In the genomic region with DNA sequence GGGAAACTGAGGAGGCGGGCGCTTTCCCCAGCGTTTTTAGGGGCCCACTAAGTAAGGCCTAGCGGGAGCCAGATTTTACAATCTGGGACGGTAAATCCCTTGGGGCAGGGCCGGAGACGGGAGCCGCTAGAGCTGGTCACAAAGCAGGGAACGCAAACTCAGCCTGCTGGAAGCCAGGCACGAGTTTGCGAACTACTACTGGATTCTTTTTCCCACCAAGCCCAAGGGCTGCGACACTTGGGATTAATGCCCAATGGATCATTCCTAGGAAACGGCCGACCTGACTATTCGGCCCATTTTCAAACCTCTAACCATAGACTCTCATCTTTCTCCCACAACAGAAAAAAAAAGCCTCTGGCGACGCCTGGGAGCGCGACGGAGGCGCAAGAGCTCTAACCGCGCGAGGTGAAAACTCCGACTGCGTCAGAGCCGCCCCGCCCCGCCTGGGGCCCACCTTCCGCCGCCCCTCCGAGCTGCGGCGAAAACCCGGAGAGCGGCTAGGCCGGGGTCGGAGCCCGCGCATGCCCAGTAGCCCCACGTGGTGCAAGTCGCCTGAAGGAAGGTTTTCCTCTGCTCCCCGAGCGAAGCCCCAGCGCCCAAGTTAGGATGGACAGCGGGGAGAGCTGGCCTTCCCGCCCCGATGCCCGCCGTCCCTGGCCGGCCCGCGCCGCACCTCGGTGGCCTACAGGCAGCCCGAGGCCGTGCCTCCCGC, we compare ENCODE assay signal across 8 cellular contexts. TPM values are rescaled to one million over a fixed set of nuclear protein-coding genes. Genes with fewer than 3 reads are reported as not detected.
DNase-seq lines count a peak whose midpoint lies in the region; ATAC-seq and TF ChIP-seq lines count a peak whose summit lies in the region.

No MANE protein-coding gene starts in this region.

- peaks cover 10 to 29% (median 22%) of the 10 kb centered on the region in 4 donors for H3K4me1 ChIP-seq in transverse colon

- TF ChIP-seq POLR2A in transverse colon (IDR thresholded peaks at IDR 0.05) = peak; percentile 72

- no peaks in the 10 kb centered on the region for H3K9me2 ChIP-seq in SU-DHL-6 (replicated peaks; ENCODE audit: insufficient read depth, low read length)

- H3K36me3 ChIP-seq in SU-DHL-6 (ENCODE audit: low read length) (no peaks in the 10 kb centered on the region), transverse colon (no peaks in the 10 kb centered on the region)

- H3K27me3 Mint-ChIP-seq in activated naive CD8-positive, alpha-beta T cell treated with anti-CD3 and anti-CD28 coated beads, Interleukin-2, amount 50 U/mL, for 24 hours = no peaks in the 10 kb centered on the region

- TF ChIP-seq EP300 in transverse colon (IDR thresholded peaks at IDR 0.05; ENCODE audit: low read depth) = peak; percentile 36

- in situ Hi-C loops in transverse colon (cut with MboI; ENCODE audit: low pct_ligation_motif_present in 1 of 4, low pct_unique_long_range_greater_than_20kb in 1 of 4, low sequenced_read_pairs in 3 of 4) = loop anchor here in 3 of 4 donors (25.0 kb wide), 2 partner anchors 212 to 1087 kb away; partner anchors contain the start of gene ERCC6 (in 1 of the 3)

- peak overlapping the region; percentile 97 for H3K27ac Mint-ChIP-seq in activated naive CD8-positive, alpha-beta T cell treated with anti-CD3 and anti-CD28 coated beads, Interleukin-2, amount 50 U/mL, for 24 hours

- H3K79me2 ChIP-seq in SU-DHL-6 (ENCODE audit: insufficient read depth, low read length) = peaks cover 26% of the 10 kb centered on the region

- peak; percentile 55 for ATAC-seq in HG02623 (IDR thresholded peaks at IDR 0.05; ENCODE audit: unreplicated experiment)
- peak; percentile 69 for ATAC-seq in activated naive CD8-positive, alpha-beta T cell treated with anti-CD3 and anti-CD28 coated beads, Interleukin-2, amount 50 U/mL, for 24 hours

- POLR2A ChIA-PET in GM10248 (lab: Yijun Ruan, JAX) = no interaction called here

- WGBS in transverse colon (ENCODE audit: low coverage in 1 of 2), 2 donors = 0% methylated on average over 49 of the region's 58 CpGs; no CpG with 5 or more reads in 1 of the 2 donors

- peaks cover 3% of the 10 kb centered on the region for H3K36me3 Mint-ChIP-seq in activated naive CD8-positive, alpha-beta T cell treated with anti-CD3 and anti-CD28 coated beads, Interleukin-2, amount 50 U/mL, for 24 hours (ENCODE audit: low read depth)

- peaks cover 22% of the 10 kb centered on the region for H3F3A ChIP-seq in SU-DHL-6 (ENCODE audit: insufficient read depth)

- H3K9me3 Mint-ChIP-seq in activated naive CD8-positive, alpha-beta T cell treated with anti-CD3 and anti-CD28 coated beads, Interleukin-2, amount 50 U/mL, for 24 hours = no peaks in the 10 kb centered on the region

- H3K4me3 Mint-ChIP-seq in activated naive CD8-positive, alpha-beta T cell treated with anti-CD3 and anti-CD28 coated beads, Interleukin-2, amount 50 U/mL, for 24 hours = peak overlapping the region; percentile 89

- intact Hi-C loops in cardiac septum (cut with DNase I) (loop anchor here (1.0 to 5.0 kb wide), 3 partner anchors 47 to 300 kb away; no protein-coding TSS in a partner anchor), transverse colon (cut with DNase I; ENCODE audit: low total_unique reads) (loop anchor here (5.0 kb wide), 2 partner anchors 67 to 207 kb away; no protein-coding TSS in a partner anchor)

- H3K4me2 ChIP-seq in SU-DHL-6 (ENCODE audit: low read depth, low read length, poor library complexity, severe bottlenecking) = peak overlapping the region; percentile 74

- CTCF ChIA-PET in GM10248 (lab: Yijun Ruan, JAX) = interaction anchor here (0.7 to 2.9 kb wide), 11 partner anchors 10 to 298 kb away, joined by 3 to 8 read pairs (median 4); no protein-coding TSS in a partner anchor

- H3K4me3 ChIP-seq in SU-DHL-6 (ENCODE audit: insufficient read depth, low read length, poor library complexity, severe bottlenecking) (peak overlapping the region; percentile 70), transverse colon (peak overlapping the region; percentile 72 to 96 (median 86))

- H3K4me1 Mint-ChIP-seq in activated naive CD8-positive, alpha-beta T cell treated with anti-CD3 and anti-CD28 coated beads, Interleukin-2, amount 50 U/mL, for 24 hours = peaks cover 50% of the 10 kb centered on the region

- H3K27ac ChIP-seq in SU-DHL-6 (ENCODE audit: low read depth, low read length) (peak overlapping the region; percentile 86), transverse colon (peak overlapping the region; percentile 99 to 100 (median 99))

- TF ChIP-seq CTCF in GM10248 (IDR thresholded peaks at IDR 0.05; ENCODE audit: control extremely low read depth, extremely low read depth, low read depth, missing control alignments) = no peak
- TF ChIP-seq CTCF in SU-DHL-6 (IDR thresholded peaks at IDR 0.05; ENCODE audit: insufficient read depth, low read length, poor library complexity, severe bottlenecking) = no peak
- TF ChIP-seq CTCF in transverse colon (IDR thresholded peaks at IDR 0.05) = peak in 2 of 5 experiments; percentile 1 to 33

- H3K9me3 ChIP-seq in SU-DHL-6 (ENCODE audit: insufficient read depth, low read length) = no peaks in the 10 kb centered on the region
- H3K9me3 ChIP-seq in transverse colon = no peaks in the 10 kb centered on the region

- H3K9ac ChIP-seq in SU-DHL-6 (ENCODE audit: low read length) = peak overlapping the region; percentile 70

- H4K20me1 ChIP-seq in SU-DHL-6 (ENCODE audit: low read depth, low read length) = no peaks in the 10 kb centered on the region

- peak; percentile 90 for DNase-seq in GM10248 (ENCODE audit: extremely low spot score)
- peak; percentile 87 for DNase-seq in NCI-H1092 (lab: John Stamatoyannopoulos, UW)
- DNase-seq in activated naive CD8-positive, alpha-beta T cell treated with anti-CD3 and anti-CD28 coated beads, Interleukin-2, amount 50 U/mL, for 24 hours = peak; percentile 98
- DNase-seq in cardiac septum (ENCODE audit: low spot score) = peak; percentile 97
- peak; percentile 92 for DNase-seq in pons (ENCODE audit: low spot score)
- peak; percentile 98 for DNase-seq in transverse colon

- H3K27me3 ChIP-seq in SU-DHL-6 (ENCODE audit: low read length) (no peaks in the 10 kb centered on the region), transverse colon (no peaks in the 10 kb centered on the region)

- peak overlapping the region; percentile 92 for H2AFZ ChIP-seq in SU-DHL-6 (ENCODE audit: low read depth, low read length, severe bottlenecking)

RNA-seq across cellular contexts. Expression of gene SGMS1, which starts 0.6 kb away (rescaled TPM):
- total RNA-seq in cardiac septum (24.3 TPM), transverse colon (10 to 100 TPM; 28.3 to 44.5 (median 41.7) TPM)

Comparison
In these comparisons a context has a peak if more than half of its experiments do, and no peak if none do; other contexts are left out.
1. Peak in every context shown above with its lines: DNase-seq, ATAC-seq, H3K4me3 ChIP-seq and H3K27ac ChIP-seq.